1 cellular context compared by ENCODE assay signal in the genomic region with DNA sequence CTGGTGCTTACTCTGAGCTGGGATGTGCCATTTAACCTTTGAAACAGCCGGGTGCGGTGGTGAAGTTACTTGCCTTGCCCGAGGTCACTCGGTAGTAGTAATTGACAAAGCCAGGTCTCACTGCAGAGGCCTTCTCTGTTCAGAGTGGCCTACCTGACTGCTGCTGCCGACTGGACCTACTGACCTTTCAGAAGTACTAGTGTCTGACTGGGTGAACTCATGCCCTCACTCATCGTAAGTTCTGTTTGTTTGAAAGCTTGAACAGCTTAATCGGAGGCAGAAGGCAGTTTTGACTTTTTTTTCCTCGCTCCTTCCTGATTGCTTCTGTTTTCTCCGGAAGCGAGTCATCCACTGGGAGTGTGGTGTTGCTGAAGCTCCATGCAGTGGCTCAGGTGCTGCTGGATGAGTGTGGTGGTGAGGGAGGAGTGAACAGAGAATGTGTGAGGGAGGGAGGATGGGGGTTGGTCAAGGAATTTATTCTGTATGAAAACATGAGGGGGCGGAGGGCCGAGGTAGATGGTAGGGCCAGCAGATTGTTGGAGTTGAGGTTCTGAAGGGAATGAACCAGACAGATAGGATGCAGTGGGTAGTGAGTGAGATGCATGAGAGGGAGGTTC.
TF ChIP-seq lines count a peak whose summit lies in the region.

No MANE protein-coding gene starts in this region.

TF ChIP-seq in HepG2, 621 proteins besides CTCF, POLR2A, EP300 and RAD21 (continued from another document):
- TF ChIP-seq ZSCAN9 (CRISPR knock-in tag; IDR thresholded peaks at IDR 0.05; ENCODE audit: borderline replicate concordance) (0 out of 2 replicates have a peak, but pooled peaks have one; percentile 21), MTF2 (CRISPR knock-in tag; IDR thresholded peaks at IDR 0.05; ENCODE audit: borderline replicate concordance) (no peak), CHD4 (IDR thresholded peaks at IDR 0.05; ENCODE audit: borderline replicate concordance, low read length) (no peak), ZNF569 (CRISPR knock-in tag; IDR thresholded peaks at IDR 0.05; ENCODE audit: borderline replicate concordance) (no peak), NONO (IDR thresholded peaks at IDR 0.05) (no peak), NONO (CRISPR knock-in tag; conservative IDR thresholded peaks at IDR 0.05) (no peak), HOXA3 (CRISPR knock-in tag; IDR thresholded peaks at IDR 0.05) (no peak), ARNTL (CRISPR knock-in tag; IDR thresholded peaks at IDR 0.05) (0 out of 2 replicates have a peak, but pooled peaks have one; percentile 43), ZNF552 (CRISPR knock-in tag; IDR thresholded peaks at IDR 0.05; ENCODE audit: borderline replicate concordance) (no peak), ZNF841 (CRISPR knock-in tag; IDR thresholded peaks at IDR 0.05; ENCODE audit: borderline replicate concordance) (no peak), ZFP36L2 (CRISPR knock-in tag; IDR thresholded peaks at IDR 0.05) (no peak), NFE2L2 (IDR thresholded peaks at IDR 0.05; ENCODE audit: low read length) (no peak), EZH2 (conservative IDR thresholded peaks at IDR 0.05; ENCODE audit: low read depth, low read length) (no peak), TGIF2 (CRISPR knock-in tag; IDR thresholded peaks at IDR 0.05) (no peak), STAT5B (CRISPR knock-in tag; IDR thresholded peaks at IDR 0.05) (no peak), CEBPB (IDR thresholded peaks at IDR 0.05; ENCODE audit: borderline replicate concordance, low read depth, low read length) (no peak), ZNF207 (IDR thresholded peaks at IDR 0.05; ENCODE audit: borderline replicate concordance) (no peak), HNF4A (CRISPR knock-in tag; IDR thresholded peaks at IDR 0.05) (peak; percentile 25; the same call in 1 of the 2 replicates), RFXANK (CRISPR knock-in tag; IDR thresholded peaks at IDR 0.05) (no peak), RARA (CRISPR knock-in tag; IDR thresholded peaks at IDR 0.05) (peak; percentile 71), PAX8 (CRISPR knock-in tag; IDR thresholded peaks at IDR 0.05; ENCODE audit: borderline replicate concordance) (no peak), ZNF382 (CRISPR knock-in tag; IDR thresholded peaks at IDR 0.05; ENCODE audit: borderline replicate concordance) (no peak), ZNF264 (CRISPR knock-in tag; IDR thresholded peaks at IDR 0.05) (no peak), ZNF101 (CRISPR knock-in tag; IDR thresholded peaks at IDR 0.05; ENCODE audit: borderline replicate concordance, low read depth) (no peak), SCMH1 (CRISPR knock-in tag; IDR thresholded peaks at IDR 0.05; ENCODE audit: borderline replicate concordance) (no peak), ZNF430 (CRISPR knock-in tag; IDR thresholded peaks at IDR 0.05) (no peak), PTBP1 (IDR thresholded peaks at IDR 0.05; ENCODE audit: low read depth, low read length, poor library complexity, severe bottlenecking) (no peak), ZNF775 (CRISPR knock-in tag; IDR thresholded peaks at IDR 0.05; ENCODE audit: borderline replicate concordance) (no peak), ZNF33A (CRISPR knock-in tag; IDR thresholded peaks at IDR 0.05; ENCODE audit: borderline replicate concordance) (no peak), PHF8 (CRISPR knock-in tag; IDR thresholded peaks at IDR 0.05) (peak; percentile 43; the same call in 1 of the 2 replicates), ZNF567 (CRISPR knock-in tag; IDR thresholded peaks at IDR 0.05; ENCODE audit: borderline replicate concordance) (no peak), NFRKB (IDR thresholded peaks at IDR 0.05) (no peak), SYNCRIP (IDR thresholded peaks at IDR 0.05; ENCODE audit: insufficient read depth, low read depth, low read length) (no peak), HNRNPUL1 (IDR thresholded peaks at IDR 0.05; ENCODE audit: low read depth, low read length) (no peak), ZNF672 (CRISPR knock-in tag; IDR thresholded peaks at IDR 0.05) (no peak), ZBTB21 (CRISPR knock-in tag; IDR thresholded peaks at IDR 0.05) (no peak), ZFX (CRISPR knock-in tag; IDR thresholded peaks at IDR 0.05; ENCODE audit: low read depth) (peak; percentile 86), KDM2A (CRISPR knock-in tag; IDR thresholded peaks at IDR 0.05; ENCODE audit: borderline replicate concordance, low read depth) (no peak), ZBTB7B (CRISPR knock-in tag; IDR thresholded peaks at IDR 0.05) (0 out of 2 replicates have a peak, but pooled peaks have one; percentile 41), WIZ (CRISPR knock-in tag; IDR thresholded peaks at IDR 0.05) (no peak), GATAD2A (CRISPR knock-in tag; IDR thresholded peaks at IDR 0.05) (peak; percentile 47; the same call in 1 of the 2 replicates), DPF2 (CRISPR knock-in tag; IDR thresholded peaks at IDR 0.05; ENCODE audit: borderline replicate concordance, low read depth) (no peak), ZNF619 (CRISPR knock-in tag; IDR thresholded peaks at IDR 0.05) (no peak), ZNF644 (CRISPR knock-in tag; IDR thresholded peaks at IDR 0.05; ENCODE audit: low read depth) (0 out of 2 replicates have a peak, but pooled peaks have one; percentile 10), ZNF24 (IDR thresholded peaks at IDR 0.05) (no peak), ZNF572 (CRISPR knock-in tag; IDR thresholded peaks at IDR 0.05) (no peak), NFE2L1 (CRISPR knock-in tag; IDR thresholded peaks at IDR 0.05; ENCODE audit: borderline replicate concordance) (no peak), ZNF484 (CRISPR knock-in tag; IDR thresholded peaks at IDR 0.05; ENCODE audit: borderline replicate concordance, low read depth) (no peak), MIXL1 (CRISPR knock-in tag; IDR thresholded peaks at IDR 0.05) (0 out of 2 replicates have a peak, but pooled peaks have one; percentile 33), CREM (IDR thresholded peaks at IDR 0.05) (no peak), CREM (CRISPR knock-in tag; IDR thresholded peaks at IDR 0.05) (no peak), HNF4G (IDR thresholded peaks at IDR 0.05; ENCODE audit: borderline replicate concordance, low read depth, low read length) (no peak), HNF4G (CRISPR knock-in tag; IDR thresholded peaks at IDR 0.05; ENCODE audit: borderline replicate concordance, low read depth) (no peak)
- TF ChIP-seq, protein P1, sequence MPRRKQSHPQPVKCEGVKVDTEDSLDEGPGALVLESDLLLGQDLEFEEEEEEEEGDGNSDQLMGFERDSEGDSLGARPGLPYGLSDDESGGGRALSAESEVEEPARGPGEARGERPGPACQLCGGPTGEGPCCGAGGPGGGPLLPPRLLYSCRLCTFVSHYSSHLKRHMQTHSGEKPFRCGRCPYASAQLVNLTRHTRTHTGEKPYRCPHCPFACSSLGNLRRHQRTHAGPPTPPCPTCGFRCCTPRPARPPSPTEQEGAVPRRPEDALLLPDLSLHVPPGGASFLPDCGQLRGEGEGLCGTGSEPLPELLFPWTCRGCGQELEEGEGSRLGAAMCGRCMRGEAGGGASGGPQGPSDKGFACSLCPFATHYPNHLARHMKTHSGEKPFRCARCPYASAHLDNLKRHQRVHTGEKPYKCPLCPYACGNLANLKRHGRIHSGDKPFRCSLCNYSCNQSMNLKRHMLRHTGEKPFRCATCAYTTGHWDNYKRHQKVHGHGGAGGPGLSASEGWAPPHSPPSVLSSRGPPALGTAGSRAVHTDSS (CRISPR knock-in tag; conservative IDR thresholded peaks at IDR 0.05), result no peak
- TF ChIP-seq, protein P2, sequence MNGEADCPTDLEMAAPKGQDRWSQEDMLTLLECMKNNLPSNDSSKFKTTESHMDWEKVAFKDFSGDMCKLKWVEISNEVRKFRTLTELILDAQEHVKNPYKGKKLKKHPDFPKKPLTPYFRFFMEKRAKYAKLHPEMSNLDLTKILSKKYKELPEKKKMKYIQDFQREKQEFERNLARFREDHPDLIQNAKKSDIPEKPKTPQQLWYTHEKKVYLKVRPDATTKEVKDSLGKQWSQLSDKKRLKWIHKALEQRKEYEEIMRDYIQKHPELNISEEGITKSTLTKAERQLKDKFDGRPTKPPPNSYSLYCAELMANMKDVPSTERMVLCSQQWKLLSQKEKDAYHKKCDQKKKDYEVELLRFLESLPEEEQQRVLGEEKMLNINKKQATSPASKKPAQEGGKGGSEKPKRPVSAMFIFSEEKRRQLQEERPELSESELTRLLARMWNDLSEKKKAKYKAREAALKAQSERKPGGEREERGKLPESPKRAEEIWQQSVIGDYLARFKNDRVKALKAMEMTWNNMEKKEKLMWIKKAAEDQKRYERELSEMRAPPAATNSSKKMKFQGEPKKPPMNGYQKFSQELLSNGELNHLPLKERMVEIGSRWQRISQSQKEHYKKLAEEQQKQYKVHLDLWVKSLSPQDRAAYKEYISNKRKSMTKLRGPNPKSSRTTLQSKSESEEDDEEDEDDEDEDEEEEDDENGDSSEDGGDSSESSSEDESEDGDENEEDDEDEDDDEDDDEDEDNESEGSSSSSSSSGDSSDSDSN (CRISPR knock-in tag; IDR thresholded peaks at IDR 0.05), result 0 out of 2 replicates have a peak, but pooled peaks have one; percentile 30
- TF ChIP-seq, protein P3, sequence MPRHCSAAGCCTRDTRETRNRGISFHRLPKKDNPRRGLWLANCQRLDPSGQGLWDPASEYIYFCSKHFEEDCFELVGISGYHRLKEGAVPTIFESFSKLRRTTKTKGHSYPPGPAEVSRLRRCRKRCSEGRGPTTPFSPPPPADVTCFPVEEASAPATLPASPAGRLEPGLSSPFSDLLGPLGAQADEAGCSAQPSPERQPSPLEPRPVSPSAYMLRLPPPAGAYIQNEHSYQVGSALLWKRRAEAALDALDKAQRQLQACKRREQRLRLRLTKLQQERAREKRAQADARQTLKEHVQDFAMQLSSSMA (CRISPR knock-in tag; IDR thresholded peaks at IDR 0.05), result no peak
- TF ChIP-seq, protein P4, sequence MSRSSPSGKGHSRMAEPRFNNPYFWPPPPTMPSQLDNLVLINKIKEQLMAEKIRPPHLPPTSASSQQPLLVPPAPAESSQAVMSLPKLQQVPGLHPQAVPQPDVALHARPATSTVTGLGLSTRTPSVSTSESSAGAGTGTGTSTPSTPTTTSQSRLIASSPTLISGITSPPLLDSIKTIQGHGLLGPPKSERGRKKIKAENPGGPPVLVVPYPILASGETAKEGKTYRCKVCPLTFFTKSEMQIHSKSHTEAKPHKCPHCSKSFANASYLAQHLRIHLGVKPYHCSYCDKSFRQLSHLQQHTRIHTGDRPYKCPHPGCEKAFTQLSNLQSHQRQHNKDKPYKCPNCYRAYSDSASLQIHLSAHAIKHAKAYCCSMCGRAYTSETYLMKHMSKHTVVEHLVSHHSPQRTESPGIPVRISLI (CRISPR knock-in tag; IDR thresholded peaks at IDR 0.05; ENCODE audit: borderline replicate concordance), result peak; percentile 75
- TF ChIP-seq, protein P5, sequence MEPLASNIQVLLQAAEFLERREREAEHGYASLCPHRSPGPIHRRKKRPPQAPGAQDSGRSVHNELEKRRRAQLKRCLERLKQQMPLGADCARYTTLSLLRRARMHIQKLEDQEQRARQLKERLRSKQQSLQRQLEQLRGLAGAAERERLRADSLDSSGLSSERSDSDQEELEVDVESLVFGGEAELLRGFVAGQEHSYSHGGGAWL (CRISPR knock-in tag; IDR thresholded peaks at IDR 0.05), result no peak
- TF ChIP-seq, protein P6, sequence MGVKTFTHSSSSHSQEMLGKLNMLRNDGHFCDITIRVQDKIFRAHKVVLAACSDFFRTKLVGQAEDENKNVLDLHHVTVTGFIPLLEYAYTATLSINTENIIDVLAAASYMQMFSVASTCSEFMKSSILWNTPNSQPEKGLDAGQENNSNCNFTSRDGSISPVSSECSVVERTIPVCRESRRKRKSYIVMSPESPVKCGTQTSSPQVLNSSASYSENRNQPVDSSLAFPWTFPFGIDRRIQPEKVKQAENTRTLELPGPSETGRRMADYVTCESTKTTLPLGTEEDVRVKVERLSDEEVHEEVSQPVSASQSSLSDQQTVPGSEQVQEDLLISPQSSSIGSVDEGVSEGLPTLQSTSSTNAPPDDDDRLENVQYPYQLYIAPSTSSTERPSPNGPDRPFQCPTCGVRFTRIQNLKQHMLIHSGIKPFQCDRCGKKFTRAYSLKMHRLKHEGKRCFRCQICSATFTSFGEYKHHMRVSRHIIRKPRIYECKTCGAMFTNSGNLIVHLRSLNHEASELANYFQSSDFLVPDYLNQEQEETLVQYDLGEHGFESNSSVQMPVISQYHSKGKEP (CRISPR knock-in tag; IDR thresholded peaks at IDR 0.05), result no peak
